ENCODE assay signal across 1 cellular context in the genomic region with DNA sequence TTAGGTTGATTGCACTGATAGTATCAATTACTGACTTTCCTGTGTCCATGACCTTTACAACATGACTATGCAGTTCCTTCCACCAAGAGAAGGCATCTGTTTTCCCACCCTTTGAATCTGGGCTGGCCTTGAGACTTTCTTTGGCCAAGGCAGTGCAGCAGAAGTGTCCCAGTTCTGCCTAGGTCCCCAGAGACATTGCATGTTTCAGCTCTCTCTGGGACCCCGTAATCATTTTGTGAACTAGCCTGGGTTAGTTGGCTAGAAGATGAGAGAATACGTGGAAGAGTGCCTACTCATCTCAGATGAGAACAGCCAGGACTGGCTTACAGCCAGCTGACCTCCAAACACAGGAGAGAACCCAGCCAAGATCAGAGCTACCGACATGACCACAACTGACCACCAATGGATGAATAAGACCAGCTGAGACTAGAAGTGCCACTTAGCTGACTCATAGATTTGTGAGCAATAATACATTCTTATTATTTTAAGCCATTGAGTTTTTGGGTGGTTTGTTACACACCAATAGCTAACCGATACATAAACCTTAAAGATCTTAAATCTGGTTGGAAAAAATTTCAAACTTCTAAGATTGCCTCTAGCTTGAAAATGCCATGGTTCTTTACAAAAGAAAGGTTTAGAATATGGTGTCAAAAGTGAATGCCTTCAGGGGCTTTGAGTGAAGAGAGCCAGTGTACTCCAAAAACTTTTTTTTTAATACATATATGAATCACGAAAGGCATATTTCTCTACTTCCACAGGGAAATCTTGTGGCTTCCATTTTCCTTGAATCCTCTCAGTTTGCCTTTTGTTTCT.
TF ChIP-seq lines count a peak whose summit lies in the region.

No MANE protein-coding gene starts in this region.

TF ChIP-seq in HepG2, 621 proteins besides CTCF, POLR2A, EP300 and RAD21 (continued from another document and continues in another):
- TF ChIP-seq, protein P1, sequence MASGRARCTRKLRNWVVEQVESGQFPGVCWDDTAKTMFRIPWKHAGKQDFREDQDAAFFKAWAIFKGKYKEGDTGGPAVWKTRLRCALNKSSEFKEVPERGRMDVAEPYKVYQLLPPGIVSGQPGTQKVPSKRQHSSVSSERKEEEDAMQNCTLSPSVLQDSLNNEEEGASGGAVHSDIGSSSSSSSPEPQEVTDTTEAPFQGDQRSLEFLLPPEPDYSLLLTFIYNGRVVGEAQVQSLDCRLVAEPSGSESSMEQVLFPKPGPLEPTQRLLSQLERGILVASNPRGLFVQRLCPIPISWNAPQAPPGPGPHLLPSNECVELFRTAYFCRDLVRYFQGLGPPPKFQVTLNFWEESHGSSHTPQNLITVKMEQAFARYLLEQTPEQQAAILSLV (CRISPR knock-in tag; IDR thresholded peaks at IDR 0.05; ENCODE audit: borderline replicate concordance) = no peak
- TF ChIP-seq NR2F2 (IDR thresholded peaks at IDR 0.05; ENCODE audit: borderline replicate concordance, low read depth) (0 out of 2 replicates have a peak, but pooled peaks have one; percentile 32), SMAD1 (CRISPR knock-in tag; IDR thresholded peaks at IDR 0.05; ENCODE audit: borderline replicate concordance, low read depth) (no peak), ZNF121 (CRISPR knock-in tag; IDR thresholded peaks at IDR 0.05) (peak; percentile 75), SP2 (CRISPR knock-in tag; IDR thresholded peaks at IDR 0.05) (no peak), YY1 (IDR thresholded peaks at IDR 0.05; ENCODE audit: insufficient read depth, insufficient replicate concordance, low read depth, low read length) (no peak), ZFY (CRISPR knock-in tag; IDR thresholded peaks at IDR 0.05) (no peak), PRMT3 (CRISPR knock-in tag; IDR thresholded peaks at IDR 0.05; ENCODE audit: borderline replicate concordance, low read depth) (no peak), FOXK2 (IDR thresholded peaks at IDR 0.05) (no peak), NR2F6 (IDR thresholded peaks at IDR 0.05) (peak; percentile 78), NR2F6 (CRISPR knock-in tag; IDR thresholded peaks at IDR 0.05) (peak; percentile 64), SOX13 (IDR thresholded peaks at IDR 0.05) (no peak), SOX13 (CRISPR knock-in tag; conservative IDR thresholded peaks at IDR 0.05 in 1 of 2, IDR thresholded peaks at IDR 0.05 in 1 of 2) (peak in 1 of 2 experiments; percentile 13; a peak in 1 of 4 replicates), REL (CRISPR knock-in tag; conservative IDR thresholded peaks at IDR 0.05) (no peak), ZMYM2 (CRISPR knock-in tag; IDR thresholded peaks at IDR 0.05) (peak; percentile 62; the same call in 1 of the 2 replicates), ATAD3A (CRISPR knock-in tag; IDR thresholded peaks at IDR 0.05) (no peak), DPF2 (CRISPR knock-in tag; IDR thresholded peaks at IDR 0.05; ENCODE audit: borderline replicate concordance, low read depth) (0 out of 2 replicates have a peak, but pooled peaks have one; percentile 16), TCF7 (IDR thresholded peaks at IDR 0.05; ENCODE audit: low read depth) (peak; percentile 80), NR2F1 (CRISPR knock-in tag; IDR thresholded peaks at IDR 0.05) (peak in 1 of 2 experiments; percentile 59; a peak in 3 of 4 replicates), ZSCAN31 (CRISPR knock-in tag; IDR thresholded peaks at IDR 0.05; ENCODE audit: low read depth) (no peak), AGO2 (optimal IDR thresholded peaks at IDR 0.05; ENCODE audit: low read depth, low read length) (no peak), MAFG (CRISPR knock-in tag; IDR thresholded peaks at IDR 0.05) (peak; percentile 63; the same call in 1 of the 2 replicates), ZFP36L2 (CRISPR knock-in tag; IDR thresholded peaks at IDR 0.05) (no peak), RARA (CRISPR knock-in tag; IDR thresholded peaks at IDR 0.05) (peak; percentile 56; the same call in 1 of the 2 replicates), ZNF589 (CRISPR knock-in tag; conservative IDR thresholded peaks at IDR 0.05) (no peak), SMAD9 (CRISPR knock-in tag; IDR thresholded peaks at IDR 0.05) (no peak), TSC22D2 (CRISPR knock-in tag; IDR thresholded peaks at IDR 0.05; ENCODE audit: borderline replicate concordance) (no peak), NFRKB (IDR thresholded peaks at IDR 0.05) (no peak), U2AF2 (IDR thresholded peaks at IDR 0.05; ENCODE audit: low read depth, low read length) (no peak), RFX5 (IDR thresholded peaks at IDR 0.05; ENCODE audit: low read depth, low read length) (no peak), SALL1 (CRISPR knock-in tag; IDR thresholded peaks at IDR 0.05) (peak; percentile 63)
- TF ChIP-seq, protein P2, sequence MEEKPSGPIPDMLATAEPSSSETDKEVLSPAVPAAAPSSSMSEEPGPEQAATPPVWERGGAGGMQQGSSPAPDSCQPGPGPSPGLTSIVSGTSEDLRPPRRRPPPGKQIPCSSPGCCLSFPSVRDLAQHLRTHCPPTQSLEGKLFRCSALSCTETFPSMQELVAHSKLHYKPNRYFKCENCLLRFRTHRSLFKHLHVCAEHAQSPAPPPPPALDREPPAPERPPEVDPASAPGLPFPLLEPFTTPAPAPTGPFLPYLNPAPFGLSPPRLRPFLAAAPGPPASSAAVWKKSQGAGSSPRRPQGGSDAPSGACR (CRISPR knock-in tag; IDR thresholded peaks at IDR 0.05) = no peak
- TF ChIP-seq, protein P3, sequence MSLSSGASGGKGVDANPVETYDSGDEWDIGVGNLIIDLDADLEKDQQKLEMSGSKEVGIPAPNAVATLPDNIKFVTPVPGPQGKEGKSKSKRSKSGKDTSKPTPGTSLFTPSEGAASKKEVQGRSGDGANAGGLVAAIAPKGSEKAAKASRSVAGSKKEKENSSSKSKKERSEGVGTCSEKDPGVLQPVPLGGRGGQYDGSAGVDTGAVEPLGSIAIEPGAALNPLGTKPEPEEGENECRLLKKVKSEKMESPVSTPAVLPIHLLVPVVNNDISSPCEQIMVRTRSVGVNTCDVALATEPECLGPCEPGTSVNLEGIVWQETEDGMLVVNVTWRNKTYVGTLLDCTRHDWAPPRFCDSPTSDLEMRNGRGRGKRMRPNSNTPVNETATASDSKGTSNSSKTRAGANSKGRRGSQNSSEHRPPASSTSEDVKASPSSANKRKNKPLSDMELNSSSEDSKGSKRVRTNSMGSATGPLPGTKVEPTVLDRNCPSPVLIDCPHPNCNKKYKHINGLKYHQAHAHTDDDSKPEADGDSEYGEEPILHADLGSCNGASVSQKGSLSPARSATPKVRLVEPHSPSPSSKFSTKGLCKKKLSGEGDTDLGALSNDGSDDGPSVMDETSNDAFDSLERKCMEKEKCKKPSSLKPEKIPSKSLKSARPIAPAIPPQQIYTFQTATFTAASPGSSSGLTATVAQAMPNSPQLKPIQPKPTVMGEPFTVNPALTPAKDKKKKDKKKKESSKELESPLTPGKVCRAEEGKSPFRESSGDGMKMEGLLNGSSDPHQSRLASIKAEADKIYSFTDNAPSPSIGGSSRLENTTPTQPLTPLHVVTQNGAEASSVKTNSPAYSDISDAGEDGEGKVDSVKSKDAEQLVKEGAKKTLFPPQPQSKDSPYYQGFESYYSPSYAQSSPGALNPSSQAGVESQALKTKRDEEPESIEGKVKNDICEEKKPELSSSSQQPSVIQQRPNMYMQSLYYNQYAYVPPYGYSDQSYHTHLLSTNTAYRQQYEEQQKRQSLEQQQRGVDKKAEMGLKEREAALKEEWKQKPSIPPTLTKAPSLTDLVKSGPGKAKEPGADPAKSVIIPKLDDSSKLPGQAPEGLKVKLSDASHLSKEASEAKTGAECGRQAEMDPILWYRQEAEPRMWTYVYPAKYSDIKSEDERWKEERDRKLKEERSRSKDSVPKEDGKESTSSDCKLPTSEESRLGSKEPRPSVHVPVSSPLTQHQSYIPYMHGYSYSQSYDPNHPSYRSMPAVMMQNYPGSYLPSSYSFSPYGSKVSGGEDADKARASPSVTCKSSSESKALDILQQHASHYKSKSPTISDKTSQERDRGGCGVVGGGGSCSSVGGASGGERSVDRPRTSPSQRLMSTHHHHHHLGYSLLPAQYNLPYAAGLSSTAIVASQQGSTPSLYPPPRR (CRISPR knock-in tag; IDR thresholded peaks at IDR 0.05; ENCODE audit: borderline replicate concordance) = no peak
- TF ChIP-seq, protein P4, sequence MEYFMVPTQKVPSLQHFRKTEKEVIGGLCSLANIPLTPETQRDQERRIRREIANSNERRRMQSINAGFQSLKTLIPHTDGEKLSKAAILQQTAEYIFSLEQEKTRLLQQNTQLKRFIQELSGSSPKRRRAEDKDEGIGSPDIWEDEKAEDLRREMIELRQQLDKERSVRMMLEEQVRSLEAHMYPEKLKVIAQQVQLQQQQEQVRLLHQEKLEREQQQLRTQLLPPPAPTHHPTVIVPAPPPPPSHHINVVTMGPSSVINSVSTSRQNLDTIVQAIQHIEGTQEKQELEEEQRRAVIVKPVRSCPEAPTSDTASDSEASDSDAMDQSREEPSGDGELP (IDR thresholded peaks at IDR 0.05; ENCODE audit: borderline replicate concordance, low read depth) = peak; percentile 87; the same call in 1 of the 2 replicates
- TF ChIP-seq, protein P5, sequence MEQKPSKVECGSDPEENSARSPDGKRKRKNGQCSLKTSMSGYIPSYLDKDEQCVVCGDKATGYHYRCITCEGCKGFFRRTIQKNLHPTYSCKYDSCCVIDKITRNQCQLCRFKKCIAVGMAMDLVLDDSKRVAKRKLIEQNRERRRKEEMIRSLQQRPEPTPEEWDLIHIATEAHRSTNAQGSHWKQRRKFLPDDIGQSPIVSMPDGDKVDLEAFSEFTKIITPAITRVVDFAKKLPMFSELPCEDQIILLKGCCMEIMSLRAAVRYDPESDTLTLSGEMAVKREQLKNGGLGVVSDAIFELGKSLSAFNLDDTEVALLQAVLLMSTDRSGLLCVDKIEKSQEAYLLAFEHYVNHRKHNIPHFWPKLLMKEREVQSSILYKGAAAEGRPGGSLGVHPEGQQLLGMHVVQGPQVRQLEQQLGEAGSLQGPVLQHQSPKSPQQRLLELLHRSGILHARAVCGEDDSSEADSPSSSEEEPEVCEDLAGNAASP (CRISPR knock-in tag; IDR thresholded peaks at IDR 0.05; ENCODE audit: borderline replicate concordance) = 0 out of 2 replicates have a peak, but pooled peaks have one; percentile 16
- TF ChIP-seq, protein P6, sequence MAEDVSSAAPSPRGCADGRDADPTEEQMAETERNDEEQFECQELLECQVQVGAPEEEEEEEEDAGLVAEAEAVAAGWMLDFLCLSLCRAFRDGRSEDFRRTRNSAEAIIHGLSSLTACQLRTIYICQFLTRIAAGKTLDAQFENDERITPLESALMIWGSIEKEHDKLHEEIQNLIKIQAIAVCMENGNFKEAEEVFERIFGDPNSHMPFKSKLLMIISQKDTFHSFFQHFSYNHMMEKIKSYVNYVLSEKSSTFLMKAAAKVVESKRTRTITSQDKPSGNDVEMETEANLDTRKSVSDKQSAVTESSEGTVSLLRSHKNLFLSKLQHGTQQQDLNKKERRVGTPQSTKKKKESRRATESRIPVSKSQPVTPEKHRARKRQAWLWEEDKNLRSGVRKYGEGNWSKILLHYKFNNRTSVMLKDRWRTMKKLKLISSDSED (CRISPR knock-in tag; IDR thresholded peaks at IDR 0.05) = no peak
- TF ChIP-seq, protein P7, sequence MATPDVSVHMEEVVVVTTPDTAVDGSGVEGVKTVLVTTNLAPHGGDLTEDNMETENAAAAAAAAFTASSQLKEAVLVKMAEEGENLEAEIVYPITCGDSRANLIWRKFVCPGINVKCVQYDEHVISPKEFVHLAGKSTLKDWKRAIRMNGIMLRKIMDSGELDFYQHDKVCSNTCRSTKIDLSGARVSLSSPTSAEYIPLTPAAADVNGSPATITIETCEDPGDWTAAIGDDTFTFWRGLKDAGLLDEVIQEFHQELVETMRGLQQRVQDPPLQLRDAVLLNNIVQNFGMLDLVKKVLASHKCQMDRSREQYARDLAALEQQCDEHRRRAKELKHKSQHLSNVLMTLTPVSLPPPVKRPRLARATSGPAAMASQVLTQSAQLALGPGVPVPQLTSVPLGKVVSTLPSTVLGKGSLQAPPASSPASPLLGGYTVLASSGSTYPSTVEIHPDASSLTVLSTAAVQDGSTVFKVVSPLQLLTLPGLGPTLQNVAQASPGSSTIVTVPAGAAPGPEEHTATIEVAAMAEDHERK (CRISPR knock-in tag; IDR thresholded peaks at IDR 0.05; ENCODE audit: low read depth) = no peak
- TF ChIP-seq, protein P8, sequence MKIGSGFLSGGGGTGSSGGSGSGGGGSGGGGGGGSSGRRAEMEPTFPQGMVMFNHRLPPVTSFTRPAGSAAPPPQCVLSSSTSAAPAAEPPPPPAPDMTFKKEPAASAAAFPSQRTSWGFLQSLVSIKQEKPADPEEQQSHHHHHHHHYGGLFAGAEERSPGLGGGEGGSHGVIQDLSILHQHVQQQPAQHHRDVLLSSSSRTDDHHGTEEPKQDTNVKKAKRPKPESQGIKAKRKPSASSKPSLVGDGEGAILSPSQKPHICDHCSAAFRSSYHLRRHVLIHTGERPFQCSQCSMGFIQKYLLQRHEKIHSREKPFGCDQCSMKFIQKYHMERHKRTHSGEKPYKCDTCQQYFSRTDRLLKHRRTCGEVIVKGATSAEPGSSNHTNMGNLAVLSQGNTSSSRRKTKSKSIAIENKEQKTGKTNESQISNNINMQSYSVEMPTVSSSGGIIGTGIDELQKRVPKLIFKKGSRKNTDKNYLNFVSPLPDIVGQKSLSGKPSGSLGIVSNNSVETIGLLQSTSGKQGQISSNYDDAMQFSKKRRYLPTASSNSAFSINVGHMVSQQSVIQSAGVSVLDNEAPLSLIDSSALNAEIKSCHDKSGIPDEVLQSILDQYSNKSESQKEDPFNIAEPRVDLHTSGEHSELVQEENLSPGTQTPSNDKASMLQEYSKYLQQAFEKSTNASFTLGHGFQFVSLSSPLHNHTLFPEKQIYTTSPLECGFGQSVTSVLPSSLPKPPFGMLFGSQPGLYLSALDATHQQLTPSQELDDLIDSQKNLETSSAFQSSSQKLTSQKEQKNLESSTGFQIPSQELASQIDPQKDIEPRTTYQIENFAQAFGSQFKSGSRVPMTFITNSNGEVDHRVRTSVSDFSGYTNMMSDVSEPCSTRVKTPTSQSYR (CRISPR knock-in tag; IDR thresholded peaks at IDR 0.05; ENCODE audit: borderline replicate concordance) = no peak
- TF ChIP-seq, protein P9, sequence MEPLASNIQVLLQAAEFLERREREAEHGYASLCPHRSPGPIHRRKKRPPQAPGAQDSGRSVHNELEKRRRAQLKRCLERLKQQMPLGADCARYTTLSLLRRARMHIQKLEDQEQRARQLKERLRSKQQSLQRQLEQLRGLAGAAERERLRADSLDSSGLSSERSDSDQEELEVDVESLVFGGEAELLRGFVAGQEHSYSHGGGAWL (CRISPR knock-in tag; IDR thresholded peaks at IDR 0.05) = no peak
- TF ChIP-seq, protein P10, sequence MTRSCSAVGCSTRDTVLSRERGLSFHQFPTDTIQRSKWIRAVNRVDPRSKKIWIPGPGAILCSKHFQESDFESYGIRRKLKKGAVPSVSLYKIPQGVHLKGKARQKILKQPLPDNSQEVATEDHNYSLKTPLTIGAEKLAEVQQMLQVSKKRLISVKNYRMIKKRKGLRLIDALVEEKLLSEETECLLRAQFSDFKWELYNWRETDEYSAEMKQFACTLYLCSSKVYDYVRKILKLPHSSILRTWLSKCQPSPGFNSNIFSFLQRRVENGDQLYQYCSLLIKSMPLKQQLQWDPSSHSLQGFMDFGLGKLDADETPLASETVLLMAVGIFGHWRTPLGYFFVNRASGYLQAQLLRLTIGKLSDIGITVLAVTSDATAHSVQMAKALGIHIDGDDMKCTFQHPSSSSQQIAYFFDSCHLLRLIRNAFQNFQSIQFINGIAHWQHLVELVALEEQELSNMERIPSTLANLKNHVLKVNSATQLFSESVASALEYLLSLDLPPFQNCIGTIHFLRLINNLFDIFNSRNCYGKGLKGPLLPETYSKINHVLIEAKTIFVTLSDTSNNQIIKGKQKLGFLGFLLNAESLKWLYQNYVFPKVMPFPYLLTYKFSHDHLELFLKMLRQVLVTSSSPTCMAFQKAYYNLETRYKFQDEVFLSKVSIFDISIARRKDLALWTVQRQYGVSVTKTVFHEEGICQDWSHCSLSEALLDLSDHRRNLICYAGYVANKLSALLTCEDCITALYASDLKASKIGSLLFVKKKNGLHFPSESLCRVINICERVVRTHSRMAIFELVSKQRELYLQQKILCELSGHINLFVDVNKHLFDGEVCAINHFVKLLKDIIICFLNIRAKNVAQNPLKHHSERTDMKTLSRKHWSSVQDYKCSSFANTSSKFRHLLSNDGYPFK (CRISPR knock-in tag; IDR thresholded peaks at IDR 0.05; ENCODE audit: borderline replicate concordance) = no peak
